Comparison of ENCODE assay signal across 15 cellular contexts in genomic region chr3:4351872-4352271, GRCh38. TPM values are rescaled to one million over a fixed set of nuclear protein-coding genes. Genes with fewer than 3 reads are reported as not detected.
DNase-seq lines count a peak whose midpoint lies in the region; ATAC-seq and TF ChIP-seq lines count a peak whose summit lies in the region.
"Had no signal": no experiment of that assay in that cellular context is flagged by ENCODE, and none has a peak within 500 bp of the region (broad histone marks: within the 10 kb centered on the region; RNA-seq: fewer than 3 reads in every experiment).

No MANE protein-coding gene starts in this region.

- no peaks in the 10 kb centered on the region for H3K27me3 Mint-ChIP-seq in activated T-cell treated with anti-CD3 and anti-CD28 coated beads, Interleukin-2, amount 50 U/mL, for 24 hours
- H3K27me3 Mint-ChIP-seq in central memory CD8-positive, alpha-beta T cell = no peaks in the 10 kb centered on the region

- H3K27ac ChIP-seq in MM.1S (ENCODE audit: low read length) = no peak overlapping the region
- peak overlapping the region in 2 of 4 donors; percentile 52 to 70 for H3K27ac ChIP-seq in esophagus muscularis mucosa (replicated peaks in 1 of 4)

- peak overlapping the region; percentile 94 for H3K27ac Mint-ChIP-seq in activated T-cell treated with anti-CD3 and anti-CD28 coated beads, Interleukin-2, amount 50 U/mL, for 24 hours
- H3K27ac Mint-ChIP-seq in central memory CD8-positive, alpha-beta T cell (ENCODE audit: low read depth) = peak overlapping the region; percentile 61
- H3K27ac Mint-ChIP-seq: brain, endodermal cell had no signal

- H3K36me3 ChIP-seq in MM.1S (replicated peaks; ENCODE audit: insufficient read depth, low read length) (no peaks in the 10 kb centered on the region), skeletal muscle satellite cell (ENCODE audit: insufficient read depth, low read length) (no peaks in the 10 kb centered on the region), esophagus muscularis mucosa (no peaks in the 10 kb centered on the region)
- H3K36me3 ChIP-seq: gastrocnemius medialis had no signal

- no peak for TF ChIP-seq EP300 in esophagus muscularis mucosa (IDR thresholded peaks at IDR 0.05)

- no peak overlapping the region for H3K9ac ChIP-seq in MM.1S (ENCODE audit: low read length)
- H3K9ac ChIP-seq in skeletal muscle satellite cell (ENCODE audit: low read depth, low read length) = no peak overlapping the region

- 89% methylated on average over 4 of the region's 4 CpGs for WGBS in esophagus muscularis mucosa

- no peak for DNase-seq in activated T-cell treated with anti-CD3 and anti-CD28 coated beads, Interleukin-2, amount 50 U/mL, for 24 hours
- DNase-seq in activated T-cell treated with anti-CD3 and anti-CD28 coated beads for 4 hours = no peak
- no peak for DNase-seq in MM.1S
- DNase-seq in central memory CD8-positive, alpha-beta T cell (ENCODE audit: low spot score in 2 of 2) = no peak
- no peak for DNase-seq in esophagus muscularis mucosa (ENCODE audit: extremely low spot score)
- no peak for DNase-seq in NCI-H1417 (lab: John Stamatoyannopoulos, UW)
- DNase-seq: DMS153, endodermal cell, gastrocnemius medialis, kidney, NCI-H1105 treated with DMSO at 0.1 percent for 48 hours had no signal

- 0 out of 2 replicates have a peak overlapping the region, but pooled peaks have one; percentile 55 for H2AFZ ChIP-seq in MM.1S (ENCODE audit: low read length)

- ATAC-seq in central memory CD8-positive, alpha-beta T cell (replicated peaks; ENCODE audit: extremely low read depth, poor library complexity, severe bottlenecking) = no peak
- ATAC-seq in HG03457 (IDR thresholded peaks at IDR 0.05; ENCODE audit: unreplicated experiment) = no peak

- H3K4me3 Mint-ChIP-seq in activated T-cell treated with anti-CD3 and anti-CD28 coated beads, Interleukin-2, amount 50 U/mL, for 24 hours = peak overlapping the region; percentile 69
- H3K4me3 Mint-ChIP-seq in central memory CD8-positive, alpha-beta T cell = peak overlapping the region; percentile 82
- H3K4me3 Mint-ChIP-seq: brain, endodermal cell, neural crest cell had no signal

- H3K4me1 ChIP-seq in MM.1S (ENCODE audit: low read length) (no peaks in the 10 kb centered on the region), skeletal muscle satellite cell (ENCODE audit: control insufficient read depth, insufficient read depth, low read length) (peaks cover 13% of the 10 kb centered on the region), esophagus muscularis mucosa (peaks cover 13 to 33% (median 26%) of the 10 kb centered on the region in 4 donors)
- H3K4me1 ChIP-seq: gastrocnemius medialis had no signal

- 0 out of 2 replicates have a peak, but pooled peaks cover 3% of the 10 kb centered on the region for H3F3A ChIP-seq in MM.1S (ENCODE audit: insufficient read depth, low read length)

- no peaks in the 10 kb centered on the region for H3K9me2 ChIP-seq in MM.1S (replicated peaks; ENCODE audit: insufficient read depth, low read length)

- intact Hi-C loops in esophagus muscularis mucosa (cut with DNase I) = loop anchor here (5.0 to 10.0 kb wide), 3 partner anchors 113 to 280 kb away; partner anchors contain the start of genes ITPR1 and SUMF1

- peak overlapping the region; percentile 45; the same call in 1 of the 2 replicates for H3K4me2 ChIP-seq in MM.1S (ENCODE audit: low read depth, low read length)
- H3K4me2 ChIP-seq in skeletal muscle satellite cell (ENCODE audit: low read length) = peak overlapping the region; percentile 20

- no peaks in the 10 kb centered on the region for H3K36me3 Mint-ChIP-seq in activated T-cell treated with anti-CD3 and anti-CD28 coated beads, Interleukin-2, amount 50 U/mL, for 24 hours (ENCODE audit: low read depth)
- H3K36me3 Mint-ChIP-seq in central memory CD8-positive, alpha-beta T cell (ENCODE audit: insufficient read depth) = peaks cover 12% of the 10 kb centered on the region

- no peaks in the 10 kb centered on the region for H3K27me3 ChIP-seq in MM.1S (replicated peaks; ENCODE audit: insufficient read depth, low read length)
- H3K27me3 ChIP-seq in skeletal muscle satellite cell (ENCODE audit: control insufficient read depth, insufficient read depth, low read length) = no peaks in the 10 kb centered on the region
- no peaks in the 10 kb centered on the region for H3K27me3 ChIP-seq in esophagus muscularis mucosa
- H3K27me3 ChIP-seq: gastrocnemius medialis had no signal

- H3K4me3 ChIP-seq in MM.1S (ENCODE audit: low read length) = no peak overlapping the region
- H3K4me3 ChIP-seq in skeletal muscle satellite cell (ENCODE audit: low read length) = no peak overlapping the region
- peak overlapping the region in 1 of 4 donors; percentile 36 for H3K4me3 ChIP-seq in esophagus muscularis mucosa

- no peaks in the 10 kb centered on the region for H3K9me3 Mint-ChIP-seq in activated T-cell treated with anti-CD3 and anti-CD28 coated beads, Interleukin-2, amount 50 U/mL, for 24 hours
- H3K9me3 Mint-ChIP-seq in central memory CD8-positive, alpha-beta T cell = no peaks in the 10 kb centered on the region

- H3K4me1 Mint-ChIP-seq in activated T-cell treated with anti-CD3 and anti-CD28 coated beads, Interleukin-2, amount 50 U/mL, for 24 hours (ENCODE audit: low read depth) = peaks cover 25% of the 10 kb centered on the region
- H3K4me1 Mint-ChIP-seq in central memory CD8-positive, alpha-beta T cell = peaks cover 19% of the 10 kb centered on the region

- TF ChIP-seq POLR2A in esophagus muscularis mucosa (IDR thresholded peaks at IDR 0.05; ENCODE audit: low read depth) = no peak

- H3K79me2 ChIP-seq in MM.1S (ENCODE audit: low read length) = no peaks in the 10 kb centered on the region

- H4K20me1 ChIP-seq in MM.1S (ENCODE audit: insufficient read depth, low read length) = no peaks in the 10 kb centered on the region

- TF ChIP-seq CTCF in MM.1S (IDR thresholded peaks at IDR 0.05; ENCODE audit: low read length) = no peak
- no peak for TF ChIP-seq CTCF in esophagus muscularis mucosa (IDR thresholded peaks at IDR 0.05)

- H3K9me3 ChIP-seq in MM.1S (replicated peaks; ENCODE audit: insufficient read depth, low read length) = no peaks in the 10 kb centered on the region
- no peaks in the 10 kb centered on the region for H3K9me3 ChIP-seq in skeletal muscle satellite cell (replicated peaks; ENCODE audit: low read length)
- H3K9me3 ChIP-seq in esophagus muscularis mucosa = no peaks in the 10 kb centered on the region
- H3K9me3 ChIP-seq: gastrocnemius medialis had no signal

RNA-seq across cellular contexts. Expression of gene SETMAR, which starts 48.7 kb away (rescaled TPM):
- 8.5 and 9.4 TPM in 2 replicates for total RNA-seq in skeletal muscle satellite cell (2012; rRNA removed)
- 10 to 100 TPM; 28.5 to 42.6 (median 31.4) TPM for total RNA-seq in esophagus muscularis mucosa
